In the genomic region with DNA sequence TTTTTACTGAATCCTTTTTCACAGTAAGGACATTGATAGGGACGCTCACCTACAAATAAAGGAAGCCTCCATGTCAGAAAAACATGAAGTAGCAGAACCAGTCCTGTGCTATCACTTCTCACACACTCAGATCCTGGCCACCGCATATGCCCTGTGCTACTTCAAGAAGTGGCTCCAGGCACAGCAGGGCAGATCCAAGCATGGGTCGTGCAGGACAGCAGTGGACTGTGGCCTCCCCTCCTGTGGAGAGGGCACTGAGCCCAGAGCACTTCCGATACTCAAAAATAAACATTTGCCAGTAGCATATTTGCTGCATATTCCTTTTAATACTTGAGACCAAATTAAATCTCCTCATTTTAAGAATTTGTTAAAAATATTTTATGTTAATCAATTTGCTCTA, we compare ENCODE assay signal across 12 cellular contexts.
"Had no signal": no experiment of that assay in that cellular context is flagged by ENCODE, and none has a peak within 500 bp of the region (broad histone marks: within the 10 kb centered on the region; RNA-seq: fewer than 3 reads in every experiment).

No MANE protein-coding gene starts in this region.

- H3K27me3 Mint-ChIP-seq: activated T-cell treated with anti-CD3 and anti-CD28 coated beads, Interleukin-2, amount 50 U/mL, for 24 hours; memory B cell had no signal

- H3K36me3 ChIP-seq: vagina had no signal

- H3K4me1 ChIP-seq: body of pancreas, vagina had no signal

- H3K4me3 ChIP-seq: body of pancreas, vagina had no signal

- H3K36me3 Mint-ChIP-seq: memory B cell had no signal

- H3K27me3 ChIP-seq: body of pancreas, vagina had no signal

- H3K27ac Mint-ChIP-seq: activated naive CD4-positive, alpha-beta T cell treated with anti-CD3 and anti-CD28 coated beads, Interleukin-2, amount 50 U/mL, for 72 hours; activated T-cell treated with anti-CD3 and anti-CD28 coated beads, Interleukin-2, amount 50 U/mL, for 24 hours; immature natural killer cell; memory B cell; T-helper 17 cell had no signal

- H3K4me1 Mint-ChIP-seq: immature natural killer cell, memory B cell, T-helper 17 cell had no signal

- DNase-seq: activated CD4-positive, CD25-positive, alpha-beta regulatory T cell; activated effector memory CD4-positive, alpha-beta T cell treated with Interleukin-2 at 50 U/mL for 16 hours; activated T-cell treated with anti-CD3 and anti-CD28 coated beads, Interleukin-2, amount 50 U/mL, for 24 hours; amniotic stem cell; body of pancreas; cerebellar nuclear complex; immature natural killer cell; stimulated activated CD4-positive, alpha-beta T cell treated with anti-CD3 and anti-CD28 coated beads, Interleukin-4, amount 100 ng/mL, for 4 hours; T-helper 17 cell had no signal

- H3K4me3 Mint-ChIP-seq: activated T-cell treated with anti-CD3 and anti-CD28 coated beads, Interleukin-2, amount 50 U/mL, for 24 hours; immature natural killer cell; memory B cell; T-helper 17 cell had no signal

- H3K27ac ChIP-seq: body of pancreas, vagina had no signal

- H3K9me3 ChIP-seq: body of pancreas, vagina had no signal

- ATAC-seq: activated naive CD4-positive, alpha-beta T cell treated with anti-CD3 and anti-CD28 coated beads, Interleukin-2, amount 50 U/mL, for 72 hours; body of pancreas; T-helper 17 cell had no signal
